In genomic region chr4:544386-545105, GRCh38 we compare ENCODE assay signal across 1 cellular context.
TF ChIP-seq lines count a peak whose summit lies in the region.

No MANE protein-coding gene starts in this region.

TF ChIP-seq in HepG2, 621 proteins besides CTCF, POLR2A, EP300 and RAD21:
- no peak for TF ChIP-seq ZBTB43 (CRISPR knock-in tag; conservative IDR thresholded peaks at IDR 0.05)
- TF ChIP-seq HOMEZ (CRISPR knock-in tag; IDR thresholded peaks at IDR 0.05; ENCODE audit: low read depth), result no peak
- TF ChIP-seq ZNF281 (CRISPR knock-in tag; IDR thresholded peaks at IDR 0.05; ENCODE audit: borderline replicate concordance), result no peak
- no peak for TF ChIP-seq KDM3A (CRISPR knock-in tag; IDR thresholded peaks at IDR 0.05; ENCODE audit: low read depth)
- no peak for TF ChIP-seq ZNF263 (CRISPR knock-in tag; IDR thresholded peaks at IDR 0.05)
- TF ChIP-seq ZNF143 (CRISPR knock-in tag; IDR thresholded peaks at IDR 0.05), result no peak
- no peak for TF ChIP-seq ZNF317 (CRISPR knock-in tag; IDR thresholded peaks at IDR 0.05)
- no peak for TF ChIP-seq SUZ12 (IDR thresholded peaks at IDR 0.05; ENCODE audit: low read depth, low read length)
- no peak for TF ChIP-seq ATF6 (CRISPR knock-in tag; conservative IDR thresholded peaks at IDR 0.05)
- TF ChIP-seq ZNF792 (CRISPR knock-in tag; IDR thresholded peaks at IDR 0.05), result no peak
- no peak for TF ChIP-seq ZMYM3 (CRISPR knock-in tag; IDR thresholded peaks at IDR 0.05)
- TF ChIP-seq ZNF362 (CRISPR knock-in tag; IDR thresholded peaks at IDR 0.05; ENCODE audit: borderline replicate concordance), result no peak
- TF ChIP-seq ZNF432 (CRISPR knock-in tag; IDR thresholded peaks at IDR 0.05; ENCODE audit: borderline replicate concordance), result no peak
